In genomic region chr4:152719856-152720556, GRCh38 we compare ENCODE assay signal across 18 cellular contexts. TPM values are rescaled to one million over a fixed set of nuclear protein-coding genes. Genes with fewer than 3 reads are reported as not detected.
DNase-seq lines count a peak whose midpoint lies in the region; ATAC-seq and TF ChIP-seq lines count a peak whose summit lies in the region.
"Had no signal": no experiment of that assay in that cellular context is flagged by ENCODE, and none has a peak within 500 bp of the region (broad histone marks: within the 10 kb centered on the region; RNA-seq: fewer than 3 reads in every experiment).

No MANE protein-coding gene starts in this region.

- no peaks in the 10 kb centered on the region for H3K4me1 ChIP-seq in testis
- no peaks in the 10 kb centered on the region for H3K4me1 ChIP-seq in smooth muscle cell (ENCODE audit: low read depth)

- no peak overlapping the region for H3K9ac ChIP-seq in smooth muscle cell (ENCODE audit: low read depth)
- H3K9ac ChIP-seq: GM23248 had no signal

- peak overlapping the region; percentile 3 for H3K4me3 ChIP-seq in fibroblast of villous mesenchyme (ENCODE audit: low read depth, low read length)
- peak overlapping the region; percentile 15 to 32 for H3K4me3 ChIP-seq in testis
- H3K4me3 ChIP-seq in smooth muscle cell = no peak overlapping the region
- H3K4me3 ChIP-seq: GM23248 had no signal

- intact Hi-C loops in testis (cut with DNase I; ENCODE audit: low total_unique reads) = no loop called here

- no peaks in the 10 kb centered on the region for H3K79me2 ChIP-seq in smooth muscle cell (ENCODE audit: low read depth)

- no peaks in the 10 kb centered on the region for H3K36me3 ChIP-seq in testis (ENCODE audit: low read depth, missing control alignments)
- no peaks in the 10 kb centered on the region for H3K36me3 ChIP-seq in smooth muscle cell (ENCODE audit: low read depth)

- no peak overlapping the region for H2AFZ ChIP-seq in smooth muscle cell (ENCODE audit: low read depth)
- H2AFZ ChIP-seq: GM23248 had no signal

- no peaks in the 10 kb centered on the region for H4K20me1 ChIP-seq in smooth muscle cell (ENCODE audit: low read depth)

- H3K27me3 ChIP-seq in testis = no peaks in the 10 kb centered on the region
- no peaks in the 10 kb centered on the region for H3K27me3 ChIP-seq in smooth muscle cell (ENCODE audit: low read depth)

- WGBS in testis, 2 donors = 63 to 67% methylated on average over 24 of the region's 24 CpGs
- 91% methylated on average over 24 of the region's 24 CpGs for WGBS in smooth muscle cell (ENCODE audit: low lambda C conversion rate)

- no peak for TF ChIP-seq POLR2A in testis (IDR thresholded peaks at IDR 0.05)

- no peaks in the 10 kb centered on the region for H3F3A ChIP-seq in smooth muscle cell (ENCODE audit: low read depth)

- peak; percentile 10 to 33 (median 16) for DNase-seq in NCI-H1417 (lab: John Stamatoyannopoulos, UW)
- no peak for DNase-seq in NCI-H1417 treated with DMSO at 0.1 percent for 48 hours (lab: John Stamatoyannopoulos, UW)
- no peak for DNase-seq in fibroblast of villous mesenchyme (ENCODE audit: low read depth)
- no peak for DNase-seq in testis
- no peak for DNase-seq in activated naive CD4-positive, alpha-beta T cell treated with anti-CD3 and anti-CD28 coated beads, Interleukin-2, amount 50 U/mL, for 16 hours
- no peak for DNase-seq in smooth muscle cell (lab: John Stamatoyannopoulos, UW; ENCODE audit: unreplicated experiment)
- DNase-seq: 8988T; activated CD4-positive, CD25-positive, alpha-beta regulatory T cell treated with anti-CD3 and anti-CD28 coated beads, Interleukin-2, amount 50 U/mL, for 72 hours; activated gamma-delta T cell; GM23248; left ventricle myocardium superior; naive thymus-derived CD8-positive, alpha-beta T cell; retina; SHP77 treated with DMSO at 0.1 percent for 48 hours; stimulated activated CD4-positive, alpha-beta T cell treated with anti-CD3 and anti-CD28 coated beads, Interleukin-2, amount 100 ng/mL, for 24 hours had no signal

- H3K4me2 ChIP-seq in smooth muscle cell = no peak overlapping the region

- no peaks in the 10 kb centered on the region for H3K9me3 ChIP-seq in testis
- no peaks in the 10 kb centered on the region for H3K9me3 ChIP-seq in smooth muscle cell (replicated peaks; ENCODE audit: low read depth)

- peak overlapping the region; percentile 53 for H3K27ac ChIP-seq in VCaP
- no peak overlapping the region for H3K27ac ChIP-seq in testis
- H3K27ac ChIP-seq in smooth muscle cell (ENCODE audit: low read depth) = no peak overlapping the region
- H3K27ac ChIP-seq: C4-2B, GM23248 had no signal

- no peak for ATAC-seq in GM18868 (IDR thresholded peaks at IDR 0.05; ENCODE audit: unreplicated experiment)
- ATAC-seq: left ventricle myocardium superior; naive thymus-derived CD8-positive, alpha-beta T cell had no signal

- TF ChIP-seq CTCF in VCaP (conservative IDR thresholded peaks at IDR 0.05) (no peak), fibroblast of villous mesenchyme (IDR thresholded peaks at IDR 0.05; ENCODE audit: insufficient read depth, low read depth, low read length) (no peak), testis (IDR thresholded peaks at IDR 0.05) (no peak), smooth muscle cell (IDR thresholded peaks at IDR 0.05; ENCODE audit: borderline replicate concordance, insufficient read depth, poor library complexity, severe bottlenecking) (no peak)

RNA-seq across cellular contexts. Expression of gene TMEM154, which starts 40.2 kb away (rescaled TPM):
- total RNA-seq in fibroblast of villous mesenchyme (8.1 and 11.2 TPM in 2 replicates), testis (under 1 TPM; 0.56 to 0.63 TPM), smooth muscle cell (3.8 and 6.0 TPM in 2 replicates)
- polyA plus RNA-seq in testis (ENCODE audit: insufficient read depth, low read depth, low replicate concordance) (0.57 TPM), smooth muscle cell (1.8 and 6.6 TPM in 2 replicates)

RNA-seq across cellular contexts. Expression of gene TIGD4, which starts 59.5 kb away (rescaled TPM):
- total RNA-seq in fibroblast of villous mesenchyme (under 0.01 TPM in 2 replicates), testis (1 to 10 TPM; 2.2 to 3.2 TPM), smooth muscle cell (0.54 and 0.67 TPM in 2 replicates)
- polyA plus RNA-seq in testis (ENCODE audit: insufficient read depth, low read depth, low replicate concordance) (6.7 TPM), smooth muscle cell (0.32 and 0.42 TPM in 2 replicates)
- polyA plus RNA-seq: GM23248 had no signal

RNA-seq across cellular contexts. Expression of gene ARFIP1, which starts 59.7 kb away (rescaled TPM):
- total RNA-seq in fibroblast of villous mesenchyme = 49.3 and 61.3 TPM in 2 replicates
- 10 to 100 TPM; 31.7 to 37.0 TPM for total RNA-seq in testis
- 22.3 TPM for polyA plus RNA-seq in testis (ENCODE audit: insufficient read depth, low read depth, low replicate concordance)
- 37.7 and 53.3 TPM in 2 replicates for total RNA-seq in smooth muscle cell
- polyA plus RNA-seq in smooth muscle cell = 21.3 and 22.2 TPM in 2 replicates

Comparison
In these comparisons a context has a peak if more than half of its experiments do, and no peak if none do; other contexts are left out.
1. DNase-seq: peak in NCI-H1417 (3 of 3); none in NCI-H1417 treated with DMSO at 0.1 percent for 48 hours (single experiment), fibroblast of villous mesenchyme (single experiment), testis (single experiment), activated naive CD4-positive, alpha-beta T cell treated with anti-CD3 and anti-CD28 coated beads, Interleukin-2, amount 50 U/mL, for 16 hours (single experiment) and smooth muscle cell (single experiment).